ENCODE assay signal across 12 cellular contexts in genomic region chr1:45679123-45679522, GRCh38. TPM values are rescaled to one million over a fixed set of nuclear protein-coding genes. Genes with fewer than 3 reads are reported as not detected.
DNase-seq lines count a peak whose midpoint lies in the region; ATAC-seq lines count a peak whose summit lies in the region.
"Had no signal": no experiment of that assay in that cellular context is flagged by ENCODE, and none has a peak within 500 bp of the region (broad histone marks: within the 10 kb centered on the region; RNA-seq: fewer than 3 reads in every experiment).

No MANE protein-coding gene starts in this region.

- peaks cover 96% of the 10 kb centered on the region for H3K4me1 ChIP-seq in CD4-positive, alpha-beta memory T cell (ENCODE audit: insufficient read depth, low read length)

- H3K27ac Mint-ChIP-seq in CD4-positive, alpha-beta memory T cell, result peak overlapping the region in 3 of 7 donors; percentile 3 to 50 (median 48)
- H3K27ac Mint-ChIP-seq: activated CD4-positive, alpha-beta T cell treated with anti-CD3 and anti-CD28 coated beads, Interleukin-2, amount 10 ng/mL, durations not matched to agents 7 days and 5 days had no signal

- CTCF ChIA-PET in CD4-positive, alpha-beta memory T cell (lab: Charles Lee; ENCODE audit: partially characterized antibody), result no interaction called here

- H3K4me3 Mint-ChIP-seq in CD4-positive, alpha-beta memory T cell, result peak overlapping the region; percentile 9 to 66 (median 60)
- H3K4me3 Mint-ChIP-seq: activated CD4-positive, alpha-beta T cell treated with anti-CD3 and anti-CD28 coated beads, Interleukin-2, amount 10 ng/mL, durations not matched to agents 7 days and 5 days had no signal

- no peaks in the 10 kb centered on the region for H3K9me3 Mint-ChIP-seq in CD4-positive, alpha-beta memory T cell
- H3K9me3 Mint-ChIP-seq: activated CD4-positive, alpha-beta T cell treated with anti-CD3 and anti-CD28 coated beads, Interleukin-2, amount 10 ng/mL, durations not matched to agents 7 days and 5 days had no signal

- ATAC-seq in HG03159 (IDR thresholded peaks at IDR 0.05; ENCODE audit: unreplicated experiment), result no peak
- ATAC-seq in HG03439 (IDR thresholded peaks at IDR 0.05; ENCODE audit: unreplicated experiment), result no peak

- POLR2A ChIA-PET in CD4-positive, alpha-beta memory T cell (lab: Charles Lee; ENCODE audit: partially characterized antibody), result no interaction called here

- H3K27ac ChIP-seq in CD4-positive, alpha-beta memory T cell (ENCODE audit: low read depth, low read length), result no peak overlapping the region

- peaks cover 4 to 11% of the 10 kb centered on the region in 2 donors for H3K36me3 Mint-ChIP-seq in CD4-positive, alpha-beta memory T cell

- H3K36me3 ChIP-seq in CD4-positive, alpha-beta memory T cell (ENCODE audit: insufficient read depth, low read length), result peaks cover 5% of the 10 kb centered on the region

- H3K27me3 ChIP-seq in CD4-positive, alpha-beta memory T cell (ENCODE audit: insufficient read depth, low read length), result no peaks in the 10 kb centered on the region

- no peak overlapping the region for H3K4me3 ChIP-seq in CD4-positive, alpha-beta memory T cell (ENCODE audit: low read length in 2 of 2)

- H3K9me3 ChIP-seq in CD4-positive, alpha-beta memory T cell (ENCODE audit: control insufficient read depth in 1 of 2, low read length in 2 of 2), result no peaks in the 10 kb centered on the region

- no peak for DNase-seq in CD4-positive, alpha-beta memory T cell
- DNase-seq in NCI-H226, result peak; percentile 39
- peak; percentile 34 for DNase-seq in fibroblast of peridontal ligament (ENCODE audit: extremely low read depth)
- peak; percentile 34 for DNase-seq in pons (ENCODE audit: low spot score)
- no peak for DNase-seq in NCI-H526 treated with DMSO at 0.1 percent for 48 hours (lab: John Stamatoyannopoulos, UW)
- DNase-seq in islet precursor cell, result no peak
- DNase-seq: activated CD4-positive, alpha-beta T cell treated with anti-CD3 and anti-CD28 coated beads, Interleukin-2, amount 10 ng/mL, durations not matched to agents 7 days and 5 days; DMS79; glutamatergic neuron; occipital lobe had no signal

- peaks cover 52 to 89% (median 69%) of the 10 kb centered on the region in 4 donors for H3K4me1 Mint-ChIP-seq in CD4-positive, alpha-beta memory T cell

- no peaks in the 10 kb centered on the region for H3K27me3 Mint-ChIP-seq in CD4-positive, alpha-beta memory T cell
- H3K27me3 Mint-ChIP-seq: activated CD4-positive, alpha-beta T cell treated with anti-CD3 and anti-CD28 coated beads, Interleukin-2, amount 10 ng/mL, durations not matched to agents 7 days and 5 days had no signal

- intact Hi-C loops in CD4-positive, alpha-beta memory T cell (cut with micrococcal nuclease), result no loop called here

RNA-seq across cellular contexts. Expression of gene GPBP1L1, which starts 7.2 kb away (rescaled TPM):
- 100 to 1,000 TPM; 175 to 187 TPM for total RNA-seq in CD4-positive, alpha-beta memory T cell
- 100 to 1,000 TPM in 1 of 2 donors, 10 to 100 TPM in 1; 88.8 to 147 TPM for polyA plus RNA-seq in CD4-positive, alpha-beta memory T cell

RNA-seq across cellular contexts. Expression of gene TMEM69, which starts 8.9 kb away (rescaled TPM):
- 10 to 100 TPM; 26.1 to 26.7 TPM for total RNA-seq in CD4-positive, alpha-beta memory T cell
- 10 to 100 TPM; 36.1 to 42.5 TPM for polyA plus RNA-seq in CD4-positive, alpha-beta memory T cell

RNA-seq across cellular contexts. Expression of gene CCDC17, which starts 55.3 kb away (rescaled TPM):
- total RNA-seq in CD4-positive, alpha-beta memory T cell, result 1 to 10 TPM; 7.6 to 8.3 TPM
- polyA plus RNA-seq in CD4-positive, alpha-beta memory T cell, result under 1 TPM in 1 of 2 donors, not detected in 1; 0.25 TPM

Comparison
In these comparisons a context has a peak if more than half of its experiments do, and no peak if none do; other contexts are left out.
1. DNase-seq: peak in NCI-H226 (single experiment), fibroblast of peridontal ligament (single experiment) and pons (single experiment); none in CD4-positive, alpha-beta memory T cell (0 of 5), NCI-H526 treated with DMSO at 0.1 percent for 48 hours (single experiment) and islet precursor cell (single experiment).